Comparison of ENCODE assay signal across 8 cellular contexts in genomic region chr20:1265226-1265915, GRCh38. TPM values are rescaled to one million over a fixed set of nuclear protein-coding genes. Genes with fewer than 3 reads are reported as not detected.
DNase-seq lines count a peak whose midpoint lies in the region; TF ChIP-seq lines count a peak whose summit lies in the region.

No MANE protein-coding gene starts in this region.

- peaks cover 27% of the 10 kb centered on the region for H3K4me1 Mint-ChIP-seq in endothelial cell (ENCODE audit: unreplicated experiment)

- peaks cover 10% of the 10 kb centered on the region for H3K4me1 ChIP-seq in parathyroid adenoma

- DNase-seq in EH (ENCODE audit: low read depth): peak; percentile 46
- DNase-seq in OCI-M1 (lab: John Stamatoyannopoulos, UW): peak; percentile 62
- DNase-seq in endothelial cell (ENCODE audit: low spot score): no peak
- no peak for DNase-seq in midbrain (lab: John Stamatoyannopoulos, UW)
- DNase-seq in DMS153 treated with DMSO at 0.1 percent for 48 hours (lab: John Stamatoyannopoulos, UW; ENCODE audit: unreplicated experiment): no peak
- no peak for DNase-seq in H4 (ENCODE audit: low spot score)
- DNase-seq in activated CD4-positive, CD25-positive, alpha-beta regulatory T cell treated with anti-CD3 and anti-CD28 coated beads, Interleukin-2, amount 50 U/mL, for 72 hours: no peak

- peaks cover 4% of the 10 kb centered on the region for H3K27me3 Mint-ChIP-seq in endothelial cell (ENCODE audit: unreplicated experiment)

- no peaks in the 10 kb centered on the region for H3K9me3 Mint-ChIP-seq in endothelial cell (ENCODE audit: unreplicated experiment)

- no peak overlapping the region for H3K27ac Mint-ChIP-seq in endothelial cell (ENCODE audit: unreplicated experiment)

- TF ChIP-seq CTCF in endothelial cell (IDR thresholded peaks at IDR 0.05; ENCODE audit: unreplicated experiment): no peak
- TF ChIP-seq CTCF in parathyroid adenoma (IDR thresholded peaks at IDR 0.05): no peak

- peak overlapping the region; percentile 71 for H3K4me3 ChIP-seq in parathyroid adenoma (ENCODE audit: low read depth, low read length)

- peak overlapping the region; percentile 70 for H3K4me2 ChIP-seq in parathyroid adenoma (ENCODE audit: low read length)

- H3K9ac ChIP-seq in parathyroid adenoma: no peak overlapping the region

- H3K27me3 ChIP-seq in parathyroid adenoma (ENCODE audit: control insufficient read depth, insufficient read depth, low read length): no peaks in the 10 kb centered on the region

- H3K4me3 Mint-ChIP-seq in endothelial cell (ENCODE audit: unreplicated experiment): peak overlapping the region; percentile 86

- peaks cover 3% of the 10 kb centered on the region for H3K36me3 Mint-ChIP-seq in endothelial cell (ENCODE audit: low read depth, unreplicated experiment)

- H3K27ac ChIP-seq in parathyroid adenoma: peak overlapping the region; percentile 51

- H3K36me3 ChIP-seq in parathyroid adenoma (ENCODE audit: control insufficient read depth, insufficient read depth, low read length): no peaks in the 10 kb centered on the region

- peak overlapping the region; percentile 84 for H2AFZ ChIP-seq in parathyroid adenoma

- H3K79me2 ChIP-seq in parathyroid adenoma: peaks cover 2% of the 10 kb centered on the region

- no peaks in the 10 kb centered on the region for H3K9me3 ChIP-seq in parathyroid adenoma (ENCODE audit: control insufficient read depth, low read length)

RNA-seq across cellular contexts. Expression of gene SNPH, which starts 0.7 kb away (rescaled TPM):
- total RNA-seq in endothelial cell (ENCODE audit: unreplicated experiment): 8.4 TPM
- 0.99 and 1.5 TPM in 2 replicates for total RNA-seq in H4 (2014; rRNA removed; shearing (Covaris generic))

RNA-seq across cellular contexts. Expression of gene RAD21L1, which starts 39.5 kb away (rescaled TPM):
- 1.1 TPM for total RNA-seq in endothelial cell (ENCODE audit: unreplicated experiment)
- 0.12 TPM in 1 of 2 replicates, not detected in the other for total RNA-seq in H4 (2014; rRNA removed; shearing (Covaris generic))

Comparison
In these comparisons a context has a peak if more than half of its experiments do, and no peak if none do; other contexts are left out.
1. DNase-seq: peak in EH (single experiment) and OCI-M1 (single experiment); none in endothelial cell (single experiment), midbrain (single experiment), DMS153 treated with DMSO at 0.1 percent for 48 hours (single experiment), H4 (single experiment) and activated CD4-positive, CD25-positive, alpha-beta regulatory T cell treated with anti-CD3 and anti-CD28 coated beads, Interleukin-2, amount 50 U/mL, for 72 hours (single experiment).